Comparison of ENCODE assay signal across 23 cellular contexts in genomic region chr18:63447066-63447465, GRCh38. TPM values are rescaled to one million over a fixed set of nuclear protein-coding genes. Genes with fewer than 3 reads are reported as not detected.
"Had no signal": no experiment of that assay in that cellular context is flagged by ENCODE, and none has a peak within 500 bp of the region (broad histone marks: within the 10 kb centered on the region; RNA-seq: fewer than 3 reads in every experiment).

No MANE protein-coding gene starts in this region.

- H3K9me3 ChIP-seq: SJCRH30 had no signal

- H3K4me1 ChIP-seq: SJCRH30 had no signal

- H3K36me3 ChIP-seq: SJCRH30 had no signal

- H3K27ac ChIP-seq: SJCRH30 had no signal

- H3K4me3 ChIP-seq: SJCRH30 had no signal

- ATAC-seq: Panc1, Right ventricle myocardium inferior, SK-N-SH treated with all-trans-retinoic acid at 6 μM for 48 hours had no signal

- DNase-seq: IMR-90, Karpas-422, KG1, MM.1S, MV-4-11, NCI-H1048, NCI-H1105, NCI-H1417, NCI-H1436 treated with DMSO at 0.1 percent for 48 hours, NCI-H1694, NCI-H187 treated with DMSO at 0.1 percent for 48 hours, NCI-H2029 treated with DMSO at 0.1 percent for 48 hours, NCI-H2171 treated with DMSO at 0.1 percent for 48 hours, NCI-H345, NCI-H446 treated with DMSO at 0.1 percent for 48 hours, NCI-H510A treated with DMSO at 0.1 percent for 48 hours, NCI-H526, NCI-H82, SHP77 treated with DMSO at 0.1 percent for 48 hours, SJCRH30 had no signal

- H3K27me3 ChIP-seq: SJCRH30 had no signal

RNA-seq across cellular contexts. Expression of gene SERPINB5, which starts 29.7 kb away (rescaled TPM):
- total RNA-seq: IMR-90, Right ventricle myocardium inferior, SJCRH30 had no signal
- polyA plus RNA-seq: IMR-90 had no signal
